ENCODE assay signal across 10 cellular contexts in genomic region chr16:68737730-68738590, GRCh38.
DNase-seq lines count a peak whose midpoint lies in the region; ATAC-seq and TF ChIP-seq lines count a peak whose summit lies in the region.
"Had no signal": no experiment of that assay in that cellular context is flagged by ENCODE, and none has a peak within 500 bp of the region (broad histone marks: within the 10 kb centered on the region; RNA-seq: fewer than 3 reads in every experiment).

No MANE protein-coding gene starts in this region.

- no peaks in the 10 kb centered on the region for H3K9me3 ChIP-seq in RWPE2 (ENCODE audit: severe bottlenecking)
- no peaks in the 10 kb centered on the region for H3K9me3 ChIP-seq in iPS-15b (ENCODE audit: control insufficient read depth, insufficient read depth, low read length)
- H3K9me3 ChIP-seq: heart left ventricle had no signal

- DNase-seq in NCI-H2081 (lab: John Stamatoyannopoulos, UW), result peak; percentile 8 to 17
- no peak for DNase-seq in NCI-H2081 treated with DMSO at 0.1 percent for 48 hours (lab: John Stamatoyannopoulos, UW)
- peak; percentile 74 for DNase-seq in RWPE2 (ENCODE audit: low spot score)
- no peak for DNase-seq in AG08395 (ENCODE audit: low spot score)
- DNase-seq in globus pallidus (ENCODE audit: low spot score), result no peak
- DNase-seq in KG1 (lab: John Stamatoyannopoulos, UW), result no peak
- DNase-seq: HFFc6 had no signal

- H3K27me3 ChIP-seq in RWPE2 (ENCODE audit: insufficient read depth, poor library complexity, severe bottlenecking), result no peaks in the 10 kb centered on the region
- no peaks in the 10 kb centered on the region for H3K27me3 ChIP-seq in iPS-15b (ENCODE audit: control insufficient read depth, insufficient read depth, low read length)

- peak; percentile 43 for ATAC-seq in RWPE2 (ENCODE audit: low read depth)

- peaks cover 31% of the 10 kb centered on the region for H3K36me3 ChIP-seq in RWPE2 (ENCODE audit: low read depth)
- H3K36me3 ChIP-seq in iPS-15b (ENCODE audit: control insufficient read depth, insufficient read depth, low read length), result peaks cover 11% of the 10 kb centered on the region
- H3K36me3 ChIP-seq: heart left ventricle had no signal

- H3K4me1 ChIP-seq in RWPE2 (ENCODE audit: insufficient read depth, poor library complexity, severe bottlenecking) (peaks cover 39% of the 10 kb centered on the region), iPS-15b (ENCODE audit: control insufficient read depth, insufficient read depth, low read length) (peaks cover 15% of the 10 kb centered on the region)

- H3K4me3 ChIP-seq in RWPE2 (ENCODE audit: severe bottlenecking), result peak overlapping the region; percentile 47
- H3K4me3 ChIP-seq in iPS-15b (ENCODE audit: low read depth, low read length), result peak overlapping the region; percentile 88
- peak overlapping the region; percentile 43 to 72 (median 49) for H3K4me3 ChIP-seq in skin epidermis

- peak overlapping the region; percentile 65 for H3K9ac ChIP-seq in iPS-15b (ENCODE audit: low read depth, low read length)

- H3K27ac ChIP-seq in RWPE2 (ENCODE audit: poor library complexity, severe bottlenecking) (peak overlapping the region; percentile 86), skin epidermis (peak overlapping the region; percentile 26 to 92 (median 83))
- H3K27ac ChIP-seq: heart left ventricle had no signal

- peak; percentile 49 for TF ChIP-seq CTCF in RWPE2 (IDR thresholded peaks at IDR 0.05; ENCODE audit: poor library complexity, severe bottlenecking)

Comparison
In these comparisons a context has a peak if more than half of its experiments do, and no peak if none do; other contexts are left out.
1. DNase-seq: peak in NCI-H2081 (2 of 2) and RWPE2 (single experiment); none in NCI-H2081 treated with DMSO at 0.1 percent for 48 hours (single experiment), AG08395 (single experiment), globus pallidus (single experiment) and KG1 (single experiment).
2. Peak in every context shown above with its lines, with median percentiles within 50 percentile points of each other: H3K4me3 ChIP-seq.